Comparison of ENCODE assay signal across 8 cellular contexts in the genomic region with DNA sequence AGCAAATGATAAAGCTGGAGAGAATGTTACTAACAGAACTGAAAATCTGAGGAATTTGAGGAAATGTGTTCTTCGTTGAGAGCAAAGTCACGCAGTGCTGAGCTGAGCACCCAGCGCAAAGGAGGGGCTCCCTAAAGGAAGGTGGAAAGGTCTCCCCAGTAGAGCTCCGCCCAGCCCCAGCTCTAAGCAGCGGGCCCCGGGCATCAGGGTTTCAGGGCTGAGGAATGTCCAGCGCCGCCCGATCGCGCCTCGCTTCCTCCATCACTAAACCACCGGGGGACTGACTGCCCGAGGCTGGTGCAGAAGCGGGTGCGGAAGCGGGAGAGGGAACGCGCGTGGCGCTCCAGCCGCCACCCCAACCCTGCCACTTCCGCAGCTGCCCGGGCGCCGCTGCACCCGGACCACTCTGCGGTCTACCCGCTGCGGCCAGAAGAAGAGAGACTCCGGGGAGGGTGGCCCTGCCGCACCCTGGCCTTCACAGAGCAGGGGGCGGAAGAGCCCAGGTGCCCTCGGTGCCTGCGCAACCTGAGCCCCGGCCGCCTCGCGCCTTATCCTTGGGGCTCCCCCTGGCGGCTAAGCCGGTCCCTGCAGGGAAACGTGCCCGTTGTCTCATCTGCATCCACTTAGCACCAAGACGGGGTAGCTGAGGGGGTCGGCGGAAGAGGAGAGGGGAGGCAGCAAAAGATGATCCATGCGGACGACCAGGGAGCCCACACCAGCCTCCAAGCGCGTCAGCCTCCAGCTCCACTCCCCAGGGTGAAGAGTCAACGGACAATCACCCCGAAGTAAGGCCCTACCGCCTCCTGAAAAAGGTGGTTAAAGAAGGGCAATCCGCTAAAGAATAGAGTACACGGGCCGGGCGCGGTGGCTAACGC. TPM values are rescaled to one million over a fixed set of nuclear protein-coding genes. Genes with fewer than 3 reads are reported as not detected.
DNase-seq lines count a peak whose midpoint lies in the region; ATAC-seq and TF ChIP-seq lines count a peak whose summit lies in the region.

No MANE protein-coding gene starts in this region.

- H3K27ac ChIP-seq in cardiac muscle cell (no peak overlapping the region), parathyroid adenoma (peak overlapping the region; percentile 16), transverse colon (peak overlapping the region; percentile 59 to 75 (median 70))

- H3K4me3 Mint-ChIP-seq in activated naive CD8-positive, alpha-beta T cell = peak overlapping the region; percentile 78

- no peak overlapping the region for H3K9ac ChIP-seq in parathyroid adenoma

- no peak for TF ChIP-seq EP300 in transverse colon (IDR thresholded peaks at IDR 0.05; ENCODE audit: low read depth)

- in situ Hi-C loops in transverse colon (cut with MboI; ENCODE audit: low pct_ligation_motif_present in 1 of 4, low pct_unique_long_range_greater_than_20kb in 1 of 4, low sequenced_read_pairs in 3 of 4) = loop anchor here (5.0 to 25.0 kb wide), 3 partner anchors 65 to 128 kb away; partner anchors contain the start of genes CYB5D1 (in 2 of the 4), NAA38 (in 2 of the 4), TMEM88 (in 2 of the 4) and KCNAB3 (in 1 of the 4)

- peak overlapping the region; percentile 94 for H3K4me2 ChIP-seq in parathyroid adenoma (ENCODE audit: low read length)

- H3K4me1 ChIP-seq in cardiac muscle cell (ENCODE audit: low read depth) (no peaks in the 10 kb centered on the region), parathyroid adenoma (no peaks in the 10 kb centered on the region), transverse colon (peaks cover 0 to 14% (median 5%) of the 10 kb centered on the region in 4 donors)

- peak overlapping the region; percentile 88 for H3K27ac Mint-ChIP-seq in activated naive CD8-positive, alpha-beta T cell

- no peak for TF ChIP-seq POLR2A in transverse colon (IDR thresholded peaks at IDR 0.05)

- TF ChIP-seq CTCF in cardiac muscle cell (IDR thresholded peaks at IDR 0.05; ENCODE audit: low read depth, low read length) = peak; percentile 97
- TF ChIP-seq CTCF in parathyroid adenoma (IDR thresholded peaks at IDR 0.05) = peak; percentile 93
- TF ChIP-seq CTCF in transverse colon (IDR thresholded peaks at IDR 0.05) = peak; percentile 94 to 99 (median 97)

- ATAC-seq in GM21619 (IDR thresholded peaks at IDR 0.05; ENCODE audit: unreplicated experiment) (peak; percentile 84), SK-N-SH treated with all-trans-retinoic acid at 6 μM for 48 hours (peak; percentile 90)

- H3K27me3 ChIP-seq in MG63 (no peaks in the 10 kb centered on the region), cardiac muscle cell (no peaks in the 10 kb centered on the region), parathyroid adenoma (ENCODE audit: control insufficient read depth, insufficient read depth, low read length) (no peaks in the 10 kb centered on the region), transverse colon (peaks cover 2% of the 10 kb centered on the region)

- H3K9me3 ChIP-seq in MG63 (no peaks in the 10 kb centered on the region), cardiac muscle cell (ENCODE audit: low read depth) (no peaks in the 10 kb centered on the region), parathyroid adenoma (ENCODE audit: control insufficient read depth, low read length) (no peaks in the 10 kb centered on the region), transverse colon (no peaks in the 10 kb centered on the region)

- no peaks in the 10 kb centered on the region for H3K79me2 ChIP-seq in parathyroid adenoma

- H3K36me3 ChIP-seq in MG63 (no peaks in the 10 kb centered on the region), cardiac muscle cell (no peaks in the 10 kb centered on the region), parathyroid adenoma (ENCODE audit: control insufficient read depth, insufficient read depth, low read length) (no peaks in the 10 kb centered on the region), transverse colon (no peaks in the 10 kb centered on the region)

- peaks cover 20% of the 10 kb centered on the region for H3K4me1 Mint-ChIP-seq in activated naive CD8-positive, alpha-beta T cell (ENCODE audit: low read depth)

- H3K36me3 Mint-ChIP-seq in activated naive CD8-positive, alpha-beta T cell = no peaks in the 10 kb centered on the region

- H2AFZ ChIP-seq in parathyroid adenoma = peak overlapping the region; percentile 92

- intact Hi-C loops in transverse colon (cut with DNase I; ENCODE audit: low total_unique reads) = loop anchor here (2.0 to 5.0 kb wide), 2 partner anchors 77 to 128 kb away; no protein-coding TSS in a partner anchor

- no peaks in the 10 kb centered on the region for H3K9me3 Mint-ChIP-seq in activated naive CD8-positive, alpha-beta T cell (ENCODE audit: low read depth)

- H3K4me3 ChIP-seq in MG63 (peak overlapping the region; percentile 57), cardiac muscle cell (peak overlapping the region; percentile 42), parathyroid adenoma (ENCODE audit: low read depth, low read length) (peak overlapping the region; percentile 60), transverse colon (peak overlapping the region; percentile 21 to 56 (median 48))

- DNase-seq in DMS53 treated with DMSO at 0.1 percent for 48 hours (lab: John Stamatoyannopoulos, UW; ENCODE audit: unreplicated experiment) (peak; percentile 85), MG63 (peak; percentile 73), cardiac muscle cell (ENCODE audit: low read depth in 1 of 2, low spot score in 1 of 2) (peak; percentile 71 to 85), transverse colon (peak; percentile 90)

- 4% methylated on average over 45 of the region's 59 CpGs; no CpG with 5 or more reads in 1 of the 2 donors for WGBS in transverse colon (ENCODE audit: low coverage in 1 of 2), 2 donors

- no peaks in the 10 kb centered on the region for H3K27me3 Mint-ChIP-seq in activated naive CD8-positive, alpha-beta T cell

TF ChIP-seq in SK-N-SH treated with all-trans-retinoic acid at 6 μM for 48 hours, 23 proteins besides CTCF, POLR2A, EP300 and RAD21 (continues in another document):
- TF ChIP-seq CSDC2 (CRISPR knock-in tag; IDR thresholded peaks at IDR 0.05) (no peak), PPARA (CRISPR knock-in tag; IDR thresholded peaks at IDR 0.05; ENCODE audit: borderline replicate concordance) (no peak), POU6F1 (CRISPR knock-in tag; IDR thresholded peaks at IDR 0.05; ENCODE audit: borderline replicate concordance, low read depth) (no peak), ZNF8 (CRISPR knock-in tag; IDR thresholded peaks at IDR 0.05) (no peak), CREB5 (CRISPR knock-in tag; IDR thresholded peaks at IDR 0.05; ENCODE audit: low read depth) (no peak), ISL1 (CRISPR knock-in tag; IDR thresholded peaks at IDR 0.05) (no peak), ZC3H10 (CRISPR knock-in tag; IDR thresholded peaks at IDR 0.05) (no peak)
- TF ChIP-seq, protein P1, sequence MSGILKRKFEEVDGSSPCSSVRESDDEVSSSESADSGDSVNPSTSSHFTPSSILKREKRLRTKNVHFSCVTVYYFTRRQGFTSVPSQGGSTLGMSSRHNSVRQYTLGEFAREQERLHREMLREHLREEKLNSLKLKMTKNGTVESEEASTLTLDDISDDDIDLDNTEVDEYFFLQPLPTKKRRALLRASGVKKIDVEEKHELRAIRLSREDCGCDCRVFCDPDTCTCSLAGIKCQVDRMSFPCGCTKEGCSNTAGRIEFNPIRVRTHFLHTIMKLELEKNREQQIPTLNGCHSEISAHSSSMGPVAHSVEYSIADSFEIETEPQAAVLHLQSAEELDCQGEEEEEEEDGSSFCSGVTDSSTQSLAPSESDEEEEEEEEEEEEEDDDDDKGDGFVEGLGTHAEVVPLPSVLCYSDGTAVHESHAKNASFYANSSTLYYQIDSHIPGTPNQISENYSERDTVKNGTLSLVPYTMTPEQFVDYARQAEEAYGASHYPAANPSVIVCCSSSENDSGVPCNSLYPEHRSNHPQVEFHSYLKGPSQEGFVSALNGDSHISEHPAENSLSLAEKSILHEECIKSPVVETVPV (CRISPR knock-in tag; IDR thresholded peaks at IDR 0.05) = no peak

RNA-seq across cellular contexts. Expression of gene GUCY2D, which starts 12.4 kb away (rescaled TPM):
- total RNA-seq in MG63 (2014; rRNA removed; shearing (Covaris generic); ENCODE audit: low replicate concordance) = 0.23 TPM in 1 of 2 replicates, not detected in the other
- total RNA-seq in cardiac muscle cell (1.1 TPM in 1 of 2 replicates, not detected in the other), transverse colon (under 1 TPM in 1 of 4 donors, not detected in 3; 0.14 TPM)
- 0.54 and 3.7 TPM in 2 replicates for polyA plus RNA-seq in cardiac muscle cell

RNA-seq across cellular contexts. Expression of gene ALOX15B, which starts 48.8 kb away (rescaled TPM):
- total RNA-seq in MG63 (2014; rRNA removed; shearing (Covaris generic); ENCODE audit: low replicate concordance) = not detected in 2 replicates
- total RNA-seq in cardiac muscle cell (0.18 and 0.33 TPM in 2 replicates), transverse colon (10 to 100 TPM in 1 of 4 donors, 1 to 10 TPM in 3; 3.3 to 44.4 (median 5.4) TPM)
- 0.12 TPM in 1 of 2 replicates, not detected in the other for polyA plus RNA-seq in cardiac muscle cell

RNA-seq across cellular contexts. Expression of gene CNTROB, which starts 58.0 kb away (rescaled TPM):
- 29.5 and 39.9 TPM in 2 replicates for total RNA-seq in MG63 (2014; rRNA removed; shearing (Covaris generic); ENCODE audit: low replicate concordance)
- 19.6 and 42.6 TPM in 2 replicates for total RNA-seq in cardiac muscle cell
- 23.1 and 44.0 TPM in 2 replicates for polyA plus RNA-seq in cardiac muscle cell
- total RNA-seq in transverse colon = 10 to 100 TPM; 22.7 to 62.1 (median 31.6) TPM

RNA-seq across cellular contexts. Expression of gene TRAPPC1, which starts 58.3 kb away (rescaled TPM):
- 3.8 and 4.5 TPM in 2 replicates for total RNA-seq in MG63 (2014; rRNA removed; shearing (Covaris generic); ENCODE audit: low replicate concordance)
- total RNA-seq in cardiac muscle cell (92.0 and 110 TPM in 2 replicates), transverse colon (10 to 100 TPM; 42.7 to 70.9 (median 68.8) TPM)
- polyA plus RNA-seq in cardiac muscle cell = 340 and 386 TPM in 2 replicates
